ENCODE assay signal across 4 cellular contexts in the genomic region with DNA sequence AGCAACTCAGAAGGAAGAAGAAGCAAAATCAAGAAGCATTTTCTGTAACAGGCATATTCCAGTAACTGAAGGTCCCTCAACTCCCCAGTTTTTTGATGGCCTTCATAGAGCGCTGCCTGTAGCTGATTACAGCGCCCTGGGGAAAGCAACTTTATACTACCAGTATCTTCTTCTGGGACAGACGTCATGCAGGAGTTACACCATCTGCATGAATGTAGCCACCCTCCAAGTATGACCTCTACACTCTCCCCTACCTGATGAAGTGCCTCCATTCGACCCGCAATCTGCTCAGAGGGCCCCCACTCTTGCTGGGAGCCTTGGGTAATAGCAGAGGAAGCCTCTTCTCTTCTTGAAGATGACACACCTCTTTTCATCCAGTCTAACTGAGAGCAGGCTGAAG. TPM values are rescaled to one million over a fixed set of nuclear protein-coding genes. Genes with fewer than 3 reads are reported as not detected.
"Had no signal": no experiment of that assay in that cellular context is flagged by ENCODE, and none has a peak within 500 bp of the region (broad histone marks: within the 10 kb centered on the region; RNA-seq: fewer than 3 reads in every experiment).

No MANE protein-coding gene starts in this region.

- DNase-seq: GDM1, GF-D8 had no signal

- H3K4me3 ChIP-seq: GM12878 had no signal

RNA-seq across cellular contexts. Expression of gene SH3TC2, which starts 21.0 kb away (rescaled TPM):
- total RNA-seq: G401, GM12878 had no signal
- polyA plus RNA-seq: GM12878 had no signal

RNA-seq across cellular contexts. Expression of gene ABLIM3, which starts 57.4 kb away (rescaled TPM):
- total RNA-seq: GM12878 had no signal
